ENCODE assay signal across 28 cellular contexts in the genomic region with DNA sequence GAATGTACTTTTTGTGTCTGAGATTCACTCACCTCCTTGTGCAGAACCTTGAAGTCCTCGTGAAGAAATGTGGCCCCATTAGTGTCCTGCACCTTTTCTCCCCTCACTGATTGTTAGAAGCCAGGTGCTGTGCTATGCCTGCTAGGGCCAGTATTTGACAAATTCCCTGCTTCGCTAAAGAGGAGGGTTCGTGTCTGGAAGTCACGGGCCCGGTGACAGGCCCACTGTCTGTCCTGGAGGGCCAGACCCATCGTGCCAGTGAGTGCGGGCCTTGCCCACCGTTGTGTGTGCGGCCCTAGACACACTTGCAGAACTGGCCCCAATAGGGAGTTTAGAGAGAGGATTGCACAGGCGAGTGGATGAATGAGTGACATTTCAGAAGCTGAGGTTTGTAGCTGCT. TPM values are rescaled to one million over a fixed set of nuclear protein-coding genes. Genes with fewer than 3 reads are reported as not detected.
DNase-seq lines count a peak whose midpoint lies in the region; ATAC-seq and TF ChIP-seq lines count a peak whose summit lies in the region.
"Had no signal": no experiment of that assay in that cellular context is flagged by ENCODE, and none has a peak within 500 bp of the region (broad histone marks: within the 10 kb centered on the region; RNA-seq: fewer than 3 reads in every experiment).

No MANE protein-coding gene starts in this region.

- H3K27me3 Mint-ChIP-seq in progenitor cell of endocrine pancreas = no peaks in the 10 kb centered on the region
- H3K27me3 Mint-ChIP-seq in activated T-helper 2 cell treated with anti-CD3 and anti-CD28 coated beads, Interferon-gamma antibody, Interleukin-2, Interleukin-4, amounts not matched to agents 10 μg/mL and 5 μg/mL and 100 μg/mL, durations not matched to agents 14 hours and 24 hours and 36 hours (ENCODE audit: low read depth) = peaks cover 9% of the 10 kb centered on the region
- H3K27me3 Mint-ChIP-seq: brain had no signal

- H3K27me3 ChIP-seq in GM23248 (replicated peaks; ENCODE audit: insufficient read depth) = no peaks in the 10 kb centered on the region
- no peaks in the 10 kb centered on the region for H3K27me3 ChIP-seq in RWPE2 (ENCODE audit: insufficient read depth, poor library complexity, severe bottlenecking)
- H3K27me3 ChIP-seq: tibial nerve had no signal

- peak overlapping the region; percentile 6 for H3K4me2 ChIP-seq in GM23248 (ENCODE audit: unreplicated experiment)

- H3K4me3 ChIP-seq in GM23248 (no peak overlapping the region), RWPE2 (ENCODE audit: severe bottlenecking) (no peak overlapping the region)
- H3K4me3 ChIP-seq: adrenal gland, dorsolateral prefrontal cortex, prostate gland, tibial nerve had no signal

- H3K27ac Mint-ChIP-seq in progenitor cell of endocrine pancreas = peak overlapping the region; percentile 55
- no peak overlapping the region for H3K27ac Mint-ChIP-seq in activated T-helper 2 cell treated with anti-CD3 and anti-CD28 coated beads, Interferon-gamma antibody, Interleukin-2, Interleukin-4, amounts not matched to agents 10 μg/mL and 5 μg/mL and 100 μg/mL, durations not matched to agents 14 hours and 24 hours and 36 hours
- H3K27ac Mint-ChIP-seq: activated T-cell treated with anti-CD3 and anti-CD28 coated beads, Interleukin-2, amount 50 U/mL, for 24 hours; brain; T-helper 2 cell treated with Interferon-gamma antibody and Interleukin-4, amounts not matched to agents 5 μg/mL and 100 μg/mL, for 36 hours had no signal

- peak overlapping the region; percentile 35 for H3K9ac ChIP-seq in GM23248

- H3K9me3 ChIP-seq in GM23248 (ENCODE audit: low read depth) (no peaks in the 10 kb centered on the region), RWPE2 (ENCODE audit: severe bottlenecking) (no peaks in the 10 kb centered on the region)
- H3K9me3 ChIP-seq: adrenal gland, prostate gland, tibial nerve had no signal

- H4K20me1 ChIP-seq in GM23248 (ENCODE audit: insufficient read depth) = no peaks in the 10 kb centered on the region

- H3K9me2 ChIP-seq in GM23248 (ENCODE audit: insufficient read depth) = no peaks in the 10 kb centered on the region

- H3K4me1 Mint-ChIP-seq in progenitor cell of endocrine pancreas (ENCODE audit: low read depth) = peaks cover 2% of the 10 kb centered on the region
- no peaks in the 10 kb centered on the region for H3K4me1 Mint-ChIP-seq in activated T-helper 2 cell treated with anti-CD3 and anti-CD28 coated beads, Interferon-gamma antibody, Interleukin-2, Interleukin-4, amounts not matched to agents 10 μg/mL and 5 μg/mL and 100 μg/mL, durations not matched to agents 14 hours and 24 hours and 36 hours (ENCODE audit: low read depth)

- 88 to 89% methylated on average over 10 of the region's 10 CpGs for WGBS in GM23248 (ENCODE audit: low coverage in 1 of 2, low lambda C conversion rate in 2 of 2, missing lambda C conversion rate in 2 of 2), 2 experiments

- H3K4me1 ChIP-seq in GM23248 (ENCODE audit: insufficient read depth) = peaks cover 56% of the 10 kb centered on the region
- peaks cover 24% of the 10 kb centered on the region for H3K4me1 ChIP-seq in RWPE2 (ENCODE audit: insufficient read depth, poor library complexity, severe bottlenecking)
- H3K4me1 ChIP-seq: adrenal gland, prostate gland had no signal

- in situ Hi-C loops in GM23248 (cut with MboI) = no loop called here

- H3K36me3 Mint-ChIP-seq in progenitor cell of endocrine pancreas (ENCODE audit: insufficient read depth) = no peaks in the 10 kb centered on the region
- no peaks in the 10 kb centered on the region for H3K36me3 Mint-ChIP-seq in activated T-helper 2 cell treated with anti-CD3 and anti-CD28 coated beads, Interferon-gamma antibody, Interleukin-2, Interleukin-4, amounts not matched to agents 10 μg/mL and 5 μg/mL and 100 μg/mL, durations not matched to agents 14 hours and 24 hours and 36 hours (ENCODE audit: low read depth)
- H3K36me3 Mint-ChIP-seq: brain had no signal

- no peak overlapping the region for H2AFZ ChIP-seq in GM23248

- no peak for DNase-seq in GM23248
- no peak for DNase-seq in RWPE2 (ENCODE audit: low spot score)
- peak; percentile 32 for DNase-seq in islet precursor cell
- DNase-seq in progenitor cell of endocrine pancreas (ENCODE audit: low spot score, unreplicated experiment) = no peak
- no peak for DNase-seq in activated T-helper 2 cell treated with anti-CD3 and anti-CD28 coated beads, Interferon-gamma antibody, Interleukin-2, Interleukin-4, amounts not matched to agents 10 μg/mL and 5 μg/mL and 100 μg/mL, durations not matched to agents 14 hours and 24 hours and 36 hours (ENCODE audit: low spot score)
- no peak for DNase-seq in HuH-7.5 (ENCODE audit: low spot score)
- DNase-seq: activated CD4-positive, alpha-beta T cell treated with anti-CD3 and anti-CD28 coated beads for 1 hour; activated T-cell treated with anti-CD3 and anti-CD28 coated beads, Interleukin-2, amount 50 U/mL, for 24 hours; cerebellar nuclear complex; COR-L47; HCEC 1CT; hippocampal formation; NCI-H1417 treated with DMSO at 0.1 percent for 48 hours; NCI-H2081 treated with DMSO at 0.1 percent for 48 hours; NCI-H2227 treated with DMSO at 0.1 percent for 48 hours; NCI-H526; stimulated activated CD4-positive, alpha-beta T cell treated with anti-CD3 and anti-CD28 coated beads, Interleukin-4, amount 100 ng/mL, for 1 hour had no signal

- peaks cover 55% of the 10 kb centered on the region for H3F3A ChIP-seq in GM23248 (ENCODE audit: insufficient read depth)

- H3K27ac ChIP-seq in GM23248 (peak overlapping the region; percentile 83), RWPE2 (ENCODE audit: poor library complexity, severe bottlenecking) (peak overlapping the region; percentile 50)
- H3K27ac ChIP-seq: adrenal gland, C4-2B, dorsolateral prefrontal cortex, prostate gland, tibial nerve had no signal

- no peak for ATAC-seq in RWPE2 (ENCODE audit: low read depth)
- ATAC-seq in GM21723 (IDR thresholded peaks at IDR 0.05; ENCODE audit: unreplicated experiment) = no peak
- no peak for ATAC-seq in HG02840 (IDR thresholded peaks at IDR 0.05; ENCODE audit: low FRiP score, unreplicated experiment)
- ATAC-seq: left lobe of liver, Right ventricle myocardium inferior had no signal

- intact Hi-C loops in activated T-helper 2 cell treated with anti-CD3 and anti-CD28 coated beads, Interferon-gamma antibody, Interleukin-2, Interleukin-4, amounts not matched to agents 10 μg/mL and 5 μg/mL and 100 μg/mL, durations not matched to agents 14 hours and 24 hours and 36 hours (cut with micrococcal nuclease) = no loop called here

- H3K4me3 Mint-ChIP-seq in progenitor cell of endocrine pancreas (ENCODE audit: low read depth) = no peak overlapping the region
- H3K4me3 Mint-ChIP-seq in activated T-helper 2 cell treated with anti-CD3 and anti-CD28 coated beads, Interferon-gamma antibody, Interleukin-2, Interleukin-4, amounts not matched to agents 10 μg/mL and 5 μg/mL and 100 μg/mL, durations not matched to agents 14 hours and 24 hours and 36 hours (ENCODE audit: low read depth) = no peak overlapping the region
- H3K4me3 Mint-ChIP-seq: activated T-cell treated with anti-CD3 and anti-CD28 coated beads, Interleukin-2, amount 50 U/mL, for 24 hours; brain; T-helper 2 cell treated with Interferon-gamma antibody and Interleukin-4, amounts not matched to agents 5 μg/mL and 100 μg/mL, for 36 hours had no signal

- 0 out of 2 replicates have a peak, but pooled peaks cover 6% of the 10 kb centered on the region for H3K79me2 ChIP-seq in GM23248 (ENCODE audit: insufficient read depth)

- no peaks in the 10 kb centered on the region for H3K9me3 Mint-ChIP-seq in progenitor cell of endocrine pancreas (ENCODE audit: low read depth)
- H3K9me3 Mint-ChIP-seq in activated T-helper 2 cell treated with anti-CD3 and anti-CD28 coated beads, Interferon-gamma antibody, Interleukin-2, Interleukin-4, amounts not matched to agents 10 μg/mL and 5 μg/mL and 100 μg/mL, durations not matched to agents 14 hours and 24 hours and 36 hours = no peaks in the 10 kb centered on the region
- H3K9me3 Mint-ChIP-seq: activated T-cell treated with anti-CD3 and anti-CD28 coated beads, Interleukin-2, amount 50 U/mL, for 24 hours; T-helper 2 cell treated with Interferon-gamma antibody and Interleukin-4, amounts not matched to agents 5 μg/mL and 100 μg/mL, for 36 hours had no signal

- TF ChIP-seq CTCF in RWPE2 (IDR thresholded peaks at IDR 0.05; ENCODE audit: poor library complexity, severe bottlenecking) = no peak
- no peak for TF ChIP-seq CTCF in progenitor cell of endocrine pancreas (IDR thresholded peaks at IDR 0.05; ENCODE audit: unreplicated experiment)

- H3K36me3 ChIP-seq in GM23248 (ENCODE audit: low read depth) (no peaks in the 10 kb centered on the region), RWPE2 (ENCODE audit: low read depth) (no peaks in the 10 kb centered on the region)
- H3K36me3 ChIP-seq: adrenal gland, prostate gland, tibial nerve had no signal

RNA-seq across cellular contexts. Expression of a gene that starts 36.8 kb away (rescaled TPM):
- total RNA-seq in GM23248 (2014; rRNA removed; shearing (Covaris generic)) = 998 and 1,035 TPM in 2 replicates
- 822 and 865 TPM in 2 replicates for polyA plus RNA-seq in GM23248 (2016; fragmentation: Nextera tagmentation; extraction: Ambion mirVana)
- 11.5 and 13.8 TPM in 2 replicates for total RNA-seq in progenitor cell of endocrine pancreas
- 0.14 and 0.32 TPM in 2 replicates for total RNA-seq in activated T-helper 2 cell treated with anti-CD3 and anti-CD28 coated beads, Interferon-gamma antibody, Interleukin-2, Interleukin-4, amounts not matched to agents 10 μg/mL and 5 μg/mL and 100 μg/mL, durations not matched to agents 14 hours and 24 hours and 36 hours

Comparison
In these comparisons a context has a peak if more than half of its experiments do, and no peak if none do; other contexts are left out.
1. RNA of a gene that starts 36.8 kb away (total RNA-seq): 998 to 1,035 TPM in GM23248; 11.5 to 13.8 TPM in progenitor cell of endocrine pancreas and 0.14 to 0.32 TPM in activated T-helper 2 cell treated with anti-CD3 and anti-CD28 coated beads, Interferon-gamma antibody, Interleukin-2, Interleukin-4, amounts not matched to agents 10 μg/mL and 5 μg/mL and 100 μg/mL, durations not matched to agents 14 hours and 24 hours and 36 hours; every median in the first group is over 10 times any median in the second.